9 cellular contexts compared by ENCODE assay signal in genomic region chr3:130895690-130896089, GRCh38. TPM values are rescaled to one million over a fixed set of nuclear protein-coding genes. Genes with fewer than 3 reads are reported as not detected.
DNase-seq lines count a peak whose midpoint lies in the region; ATAC-seq and TF ChIP-seq lines count a peak whose summit lies in the region.
"Had no signal": no experiment of that assay in that cellular context is flagged by ENCODE, and none has a peak within 500 bp of the region (broad histone marks: within the 10 kb centered on the region; RNA-seq: fewer than 3 reads in every experiment).

No MANE protein-coding gene starts in this region.

- peak overlapping the region; percentile 59 for H3K27ac Mint-ChIP-seq in activated T-cell treated with anti-CD3 and anti-CD28 coated beads, Interleukin-2, amount 50 U/mL, for 72 hours

- no peak for ATAC-seq in activated T-cell treated with anti-CD3 and anti-CD28 coated beads, Interleukin-2, amount 50 U/mL, for 72 hours (replicated peaks in 1 of 2)
- no peak for ATAC-seq in body of pancreas
- ATAC-seq in HG03432 (IDR thresholded peaks at IDR 0.05; ENCODE audit: unreplicated experiment) = no peak

- peak overlapping the region; percentile 92 to 100 for H3K4me3 Mint-ChIP-seq in activated T-cell treated with anti-CD3 and anti-CD28 coated beads, Interleukin-2, amount 50 U/mL, for 72 hours

- TF ChIP-seq CTCF in suprapubic skin (IDR thresholded peaks at IDR 0.05) (no peak), body of pancreas (IDR thresholded peaks at IDR 0.05) (no peak)

- peak overlapping the region; percentile 58 for H3K4me3 ChIP-seq in SJSA1
- peak overlapping the region; percentile 94 for H3K4me3 ChIP-seq in suprapubic skin
- H3K4me3 ChIP-seq in body of pancreas = no peak overlapping the region

- peaks cover 8% of the 10 kb centered on the region; the same call in 1 of the 2 replicates for H3K36me3 ChIP-seq in SJSA1
- no peaks in the 10 kb centered on the region for H3K36me3 ChIP-seq in suprapubic skin
- no peaks in the 10 kb centered on the region for H3K36me3 ChIP-seq in body of pancreas (replicated peaks in 1 of 2; ENCODE audit: insufficient read depth in 1 of 2, low read depth in 2 of 2)

- intact Hi-C loops in body of pancreas (cut with DNase I) = no loop called here

- TF ChIP-seq EP300 in suprapubic skin (IDR thresholded peaks at IDR 0.05) = no peak

- peaks cover 58% of the 10 kb centered on the region for H3K4me1 Mint-ChIP-seq in activated T-cell treated with anti-CD3 and anti-CD28 coated beads, Interleukin-2, amount 50 U/mL, for 72 hours (ENCODE audit: low read depth)

- WGBS in suprapubic skin = 85% methylated on average over 1 of the region's 1 CpG
- WGBS in body of pancreas, 2 donors = 97 to 100% methylated on average over 1 of the region's 1 CpG

- H3K9me3 ChIP-seq in SJSA1 (replicated peaks) (no peaks in the 10 kb centered on the region), suprapubic skin (no peaks in the 10 kb centered on the region), body of pancreas (no peaks in the 10 kb centered on the region)

- H3K4me1 ChIP-seq in SJSA1 (replicated peaks) = peaks cover 31% of the 10 kb centered on the region
- peaks cover 28% of the 10 kb centered on the region for H3K4me1 ChIP-seq in suprapubic skin
- peaks cover 11% of the 10 kb centered on the region for H3K4me1 ChIP-seq in body of pancreas

- no peak for TF ChIP-seq POLR2A in suprapubic skin (IDR thresholded peaks at IDR 0.05)
- TF ChIP-seq POLR2A in body of pancreas (IDR thresholded peaks at IDR 0.05) = no peak

- H3K36me3 Mint-ChIP-seq in activated T-cell treated with anti-CD3 and anti-CD28 coated beads, Interleukin-2, amount 50 U/mL, for 72 hours (ENCODE audit: insufficient read depth in 2 of 2) = peaks cover 0 to 7% of the 10 kb centered on the region in 2 donors

- no peak for DNase-seq in activated T-cell treated with anti-CD3 and anti-CD28 coated beads, Interleukin-2, amount 50 U/mL, for 72 hours
- DNase-seq in activated T-cell treated with anti-CD3 and anti-CD28 coated beads, Interleukin-2, amount 50 U/mL, for 48 hours = no peak
- DNase-seq in SJSA1 (ENCODE audit: low read depth in 1 of 2, low spot score in 2 of 2) (no peak), fibroblast of peridontal ligament (ENCODE audit: extremely low read depth) (peak; percentile 17), suprapubic skin (ENCODE audit: low spot score in 2 of 2) (no peak), body of pancreas (no peak), glomerular visceral epithelial cell (ENCODE audit: extremely low spot score) (no peak)
- DNase-seq: NCI-H524 treated with DMSO at 0.1 percent for 48 hours had no signal

- H3K9me3 Mint-ChIP-seq in activated T-cell treated with anti-CD3 and anti-CD28 coated beads, Interleukin-2, amount 50 U/mL, for 72 hours = no peaks in the 10 kb centered on the region

- H3K27me3 Mint-ChIP-seq in activated T-cell treated with anti-CD3 and anti-CD28 coated beads, Interleukin-2, amount 50 U/mL, for 72 hours (ENCODE audit: low read depth) = no peaks in the 10 kb centered on the region

- H3K27me3 ChIP-seq in SJSA1 (replicated peaks) = no peaks in the 10 kb centered on the region
- H3K27me3 ChIP-seq in suprapubic skin = no peaks in the 10 kb centered on the region
- no peaks in the 10 kb centered on the region for H3K27me3 ChIP-seq in body of pancreas

- no peak overlapping the region for H3K27ac ChIP-seq in SJSA1
- H3K27ac ChIP-seq in suprapubic skin = no peak overlapping the region
- no peak overlapping the region for H3K27ac ChIP-seq in body of pancreas

RNA-seq across cellular contexts. Expression of gene ATP2C1, which starts 1.8 kb away (rescaled TPM):
- 10 to 100 TPM; 76.0 to 79.6 TPM for total RNA-seq in activated T-cell treated with anti-CD3 and anti-CD28 coated beads, Interleukin-2, amount 50 U/mL, for 72 hours
- 83.2 and 92.9 TPM in 2 replicates for total RNA-seq in SJSA1 (2014; rRNA removed; shearing (Covaris generic))
- total RNA-seq in suprapubic skin (10 to 100 TPM; 55.1 to 69.9 (median 64.3) TPM), body of pancreas (10 to 100 TPM; 36.3 to 47.5 TPM)

Comparison
In these comparisons a context has a peak if more than half of its experiments do, and no peak if none do; other contexts are left out.
1. H3K4me3 ChIP-seq: peak in SJSA1 (single experiment) and suprapubic skin (single experiment); none in body of pancreas (0 of 2).